ENCODE assay signal across 2 cellular contexts in genomic region chr1:238408737-238409136, GRCh38.
TF ChIP-seq lines count a peak whose summit lies in the region.

No MANE protein-coding gene starts in this region.

TF ChIP-seq in SK-N-SH treated with all-trans-retinoic acid at 6 μM for 48 hours, 23 proteins besides CTCF, POLR2A, EP300 and RAD21 (continued from another document):
- TF ChIP-seq POU6F1 (CRISPR knock-in tag; IDR thresholded peaks at IDR 0.05; ENCODE audit: borderline replicate concordance, low read depth): no peak

TF ChIP-seq in SK-N-SH, 30 proteins besides CTCF, POLR2A, EP300 and RAD21 (continued from another document):
- TF ChIP-seq USF2 (IDR thresholded peaks at IDR 0.05; ENCODE audit: borderline replicate concordance, low read depth, low read length): no peak
- no peak for TF ChIP-seq GATA2 (CRISPR knock-in tag; IDR thresholded peaks at IDR 0.05)
- no peak for TF ChIP-seq JUND (IDR thresholded peaks at IDR 0.05)
- no peak for TF ChIP-seq ELF1 (IDR thresholded peaks at IDR 0.05)
- no peak for TF ChIP-seq MEF2A (IDR thresholded peaks at IDR 0.05; ENCODE audit: borderline replicate concordance, low read depth)
- TF ChIP-seq YY1 (IDR thresholded peaks at IDR 0.05; ENCODE audit: low read depth): no peak
- TF ChIP-seq FOSL2 (IDR thresholded peaks at IDR 0.05; ENCODE audit: borderline replicate concordance, low read depth): no peak
- TF ChIP-seq, protein P1, sequence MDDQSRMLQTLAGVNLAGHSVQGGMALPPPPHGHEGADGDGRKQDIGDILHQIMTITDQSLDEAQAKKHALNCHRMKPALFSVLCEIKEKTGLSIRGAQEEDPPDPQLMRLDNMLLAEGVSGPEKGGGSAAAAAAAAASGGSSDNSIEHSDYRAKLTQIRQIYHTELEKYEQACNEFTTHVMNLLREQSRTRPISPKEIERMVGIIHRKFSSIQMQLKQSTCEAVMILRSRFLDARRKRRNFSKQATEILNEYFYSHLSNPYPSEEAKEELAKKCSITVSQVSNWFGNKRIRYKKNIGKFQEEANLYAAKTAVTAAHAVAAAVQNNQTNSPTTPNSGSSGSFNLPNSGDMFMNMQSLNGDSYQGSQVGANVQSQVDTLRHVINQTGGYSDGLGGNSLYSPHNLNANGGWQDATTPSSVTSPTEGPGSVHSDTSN (IDR thresholded peaks at IDR 0.05): no peak
- TF ChIP-seq, protein P2, sequence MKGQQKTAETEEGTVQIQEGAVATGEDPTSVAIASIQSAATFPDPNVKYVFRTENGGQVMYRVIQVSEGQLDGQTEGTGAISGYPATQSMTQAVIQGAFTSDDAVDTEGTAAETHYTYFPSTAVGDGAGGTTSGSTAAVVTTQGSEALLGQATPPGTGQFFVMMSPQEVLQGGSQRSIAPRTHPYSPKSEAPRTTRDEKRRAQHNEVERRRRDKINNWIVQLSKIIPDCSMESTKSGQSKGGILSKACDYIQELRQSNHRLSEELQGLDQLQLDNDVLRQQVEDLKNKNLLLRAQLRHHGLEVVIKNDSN (IDR thresholded peaks at IDR 0.05; ENCODE audit: borderline replicate concordance, low read depth): no peak
- no peak for TF ChIP-seq NFIC (IDR thresholded peaks at IDR 0.05; ENCODE audit: borderline replicate concordance)
TF ChIP-seq in SK-N-SH: peak in this region for 0.
